Comparison of ENCODE assay signal across 1 cellular context in the genomic region with DNA sequence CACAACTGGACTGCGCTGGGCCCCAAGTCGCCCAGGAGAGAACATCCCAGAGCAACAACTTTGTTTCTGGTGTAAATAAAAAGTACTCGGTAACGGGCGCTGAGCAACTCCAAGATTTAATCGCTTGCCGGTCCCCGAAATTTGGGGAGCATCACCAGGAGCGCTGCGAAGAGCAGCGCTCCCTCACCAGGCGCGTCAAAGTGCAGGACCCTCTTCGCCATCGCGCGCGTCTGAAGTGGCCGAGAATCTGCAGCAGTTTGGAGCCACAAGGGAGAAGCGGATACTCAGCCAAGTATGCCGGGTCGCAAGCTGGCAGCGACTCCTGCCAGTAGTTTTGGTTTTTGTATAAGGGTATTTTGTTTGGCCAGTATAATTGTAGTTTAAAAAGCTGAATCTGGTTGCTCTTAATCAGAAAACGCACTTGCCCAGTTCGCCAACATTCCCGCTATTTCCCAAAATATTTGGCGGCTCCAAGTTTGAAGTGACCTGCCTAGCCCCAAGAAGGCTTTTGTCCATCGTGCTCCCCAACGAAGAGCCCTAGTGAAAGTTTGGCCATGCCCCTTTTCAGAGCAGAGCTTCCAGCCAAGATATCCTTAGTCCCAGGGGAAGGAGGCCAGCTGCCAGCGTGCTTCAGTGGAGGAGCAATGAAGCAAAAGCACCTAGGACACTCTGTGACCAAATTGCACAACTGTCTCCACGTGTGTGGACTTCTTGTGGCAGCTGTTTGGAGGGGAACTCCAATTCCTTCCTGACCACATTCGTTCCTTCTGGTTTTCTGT.
TF ChIP-seq lines count a peak whose summit lies in the region.

No MANE protein-coding gene starts in this region.

TF ChIP-seq in WTC11, 78 proteins besides CTCF, POLR2A, EP300 and RAD21 (continued from another document):
- no peak for TF ChIP-seq E2F5 (CRISPR knock-in tag; IDR thresholded peaks at IDR 0.05)
- TF ChIP-seq ESRRA (CRISPR knock-in tag; IDR thresholded peaks at IDR 0.05; ENCODE audit: borderline replicate concordance), result no peak
- TF ChIP-seq ZMAT4 (CRISPR knock-in tag; IDR thresholded peaks at IDR 0.05), result no peak
- TF ChIP-seq CDX4 (CRISPR knock-in tag; IDR thresholded peaks at IDR 0.05; ENCODE audit: borderline replicate concordance), result no peak
